1 cellular context compared by ENCODE assay signal in the genomic region with DNA sequence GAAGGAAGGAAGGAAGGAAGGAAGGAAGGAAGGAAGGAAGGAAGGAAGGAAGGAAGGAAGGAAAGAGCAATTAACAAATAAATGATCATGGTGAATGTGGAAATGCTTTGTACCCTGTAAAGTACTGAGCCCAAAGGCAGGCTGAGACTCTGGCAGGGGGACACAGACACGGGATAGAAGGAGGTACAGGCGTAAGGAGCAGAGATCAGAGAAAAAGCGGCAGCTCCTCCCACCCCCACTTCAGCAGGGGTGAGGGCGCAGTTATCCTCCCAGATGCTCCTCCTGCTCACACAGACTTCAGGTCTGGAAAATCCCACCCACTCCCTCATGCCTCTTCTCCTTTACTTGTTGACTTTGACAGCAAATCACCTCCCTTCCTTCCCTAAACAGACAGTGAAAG.
TF ChIP-seq lines count a peak whose summit lies in the region.

No MANE protein-coding gene starts in this region.

TF ChIP-seq in GM23338, 12 proteins besides CTCF, POLR2A, EP300 and RAD21 (continued from another document):
- TF ChIP-seq REST (IDR thresholded peaks at IDR 0.05; ENCODE audit: unreplicated experiment) = no peak
- no peak for TF ChIP-seq POLR2AphosphoS5 (IDR thresholded peaks at IDR 0.05; ENCODE audit: low read depth)
- TF ChIP-seq EZH2 (IDR thresholded peaks at IDR 0.05; ENCODE audit: low read depth, unreplicated experiment) = no peak
- TF ChIP-seq CREB1 (CRISPR knock-in tag; IDR thresholded peaks at IDR 0.05; ENCODE audit: low read depth) = no peak
- no peak for TF ChIP-seq ZNF114 (CRISPR knock-in tag; IDR thresholded peaks at IDR 0.05)
- TF ChIP-seq ZNF331 (CRISPR knock-in tag; IDR thresholded peaks at IDR 0.05; ENCODE audit: low read depth) = no peak
- no peak for TF ChIP-seq EZH2phosphoT487 (IDR thresholded peaks at IDR 0.05; ENCODE audit: unreplicated experiment)
- no peak for TF ChIP-seq NANOG (IDR thresholded peaks at IDR 0.05; ENCODE audit: borderline replicate concordance)
